17 cellular contexts compared by ENCODE assay signal in genomic region chr4:65521666-65522065, GRCh38.
DNase-seq lines count a peak whose midpoint lies in the region; FAIRE-seq and TF ChIP-seq lines count a peak whose summit lies in the region.
"Had no signal": no experiment of that assay in that cellular context is flagged by ENCODE, and none has a peak within 500 bp of the region (broad histone marks: within the 10 kb centered on the region; RNA-seq: fewer than 3 reads in every experiment).

No MANE protein-coding gene starts in this region.

- no peak overlapping the region for H3K9ac ChIP-seq in endothelial cell of umbilical vein (replicated peaks; ENCODE audit: extremely low read depth, insufficient read depth, low read length)

- peak overlapping the region; percentile 68 for H2AFZ ChIP-seq in endothelial cell of umbilical vein (ENCODE audit: low read depth, low read length)

- intact Hi-C loops in endothelial cell of umbilical vein (cut with micrococcal nuclease) = no loop called here
- intact Hi-C loops in left ventricle myocardium inferior (cut with micrococcal nuclease) = no loop called here

- DNase-seq in NCI-H2171 treated with DMSO at 0.1 percent for 48 hours (lab: John Stamatoyannopoulos, UW) = peak; percentile 2
- no peak for DNase-seq in NCI-H2171 (lab: John Stamatoyannopoulos, UW)
- peak; percentile 42 for DNase-seq in endothelial cell of umbilical vein (ENCODE audit: low read depth, low spot score)
- no peak for DNase-seq in osteocyte (ENCODE audit: extremely low spot score, unreplicated experiment)
- DNase-seq in left ventricle myocardium inferior = no peak
- no peak for DNase-seq in NCI-H1694 (lab: John Stamatoyannopoulos, UW)
- no peak for DNase-seq in HTR-8/SVneo (ENCODE audit: insufficient read length, low spot score)
- DNase-seq: ACHN; C1 segment of cervical spinal cord; CD4-positive, alpha-beta T cell; DMS79; EL; H7 had no signal

- H3K36me3 ChIP-seq in endothelial cell of umbilical vein (ENCODE audit: control insufficient read depth in 2 of 2, extremely low read depth in 1 of 2, insufficient read depth in 2 of 2, low read length in 2 of 2) (no peaks in the 10 kb centered on the region), left ventricle myocardium inferior (no peaks in the 10 kb centered on the region)

- dilution Hi-C loops in endothelial cell of umbilical vein (cut with MboI; ENCODE audit: extremely low pct_ligation_motif_present, low sequenced_read_pairs) = no loop called here

- H3K27ac ChIP-seq in endothelial cell of umbilical vein (ENCODE audit: insufficient read depth, low read depth, low read length) (no peak overlapping the region), left ventricle myocardium inferior (replicated peaks) (no peak overlapping the region)

- H3K4me3 Mint-ChIP-seq in osteocyte (ENCODE audit: unreplicated experiment) = no peak overlapping the region
- H3K4me3 Mint-ChIP-seq: B cell; CD4-positive, alpha-beta T cell; GM23338 had no signal

- H3K4me1 ChIP-seq in endothelial cell of umbilical vein (ENCODE audit: control insufficient read depth, extremely low read depth, insufficient read depth, low read length) (no peaks in the 10 kb centered on the region), left ventricle myocardium inferior (no peaks in the 10 kb centered on the region)

- H3K4me3 ChIP-seq in endothelial cell of umbilical vein (replicated peaks in 1 of 3; ENCODE audit: insufficient read depth in 1 of 3, low read depth in 1 of 3, low read length in 3 of 3) = no peak overlapping the region
- no peak overlapping the region for H3K4me3 ChIP-seq in left ventricle myocardium inferior
- H3K4me3 ChIP-seq: GM23338 had no signal

- H3K36me3 Mint-ChIP-seq in osteocyte (ENCODE audit: unreplicated experiment) = peaks cover 16% of the 10 kb centered on the region

- H3K79me2 ChIP-seq in endothelial cell of umbilical vein (ENCODE audit: control insufficient read depth, insufficient read depth, low read length) = no peaks in the 10 kb centered on the region

- H3K27ac Mint-ChIP-seq in osteocyte (ENCODE audit: unreplicated experiment) = peak overlapping the region; percentile 85
- H3K27ac Mint-ChIP-seq: B cell; CD4-positive, alpha-beta T cell; GM23338 had no signal

- H4K20me1 ChIP-seq in endothelial cell of umbilical vein (replicated peaks; ENCODE audit: control insufficient read depth, extremely low read depth, insufficient read depth, low read length) = no peaks in the 10 kb centered on the region

- no peak for FAIRE-seq in endothelial cell of umbilical vein (lab: Jason Lieb, UNC)
- FAIRE-seq in HTR-8/SVneo (lab: Jason Lieb, UNC) = no peak
- FAIRE-seq: G401.6, GM12892 had no signal

- TF ChIP-seq POLR2A in endothelial cell of umbilical vein (IDR thresholded peaks at IDR 0.05; ENCODE audit: low read depth, low read length) = no peak

- CTCF ChIA-PET in endothelial cell of umbilical vein (lab: Charles Lee) = interaction anchor here (0.9 to 1.2 kb wide), 3 partner anchors 17 to 42 kb away, joined by 3 read pairs; no protein-coding TSS in a partner anchor

- no peak for TF ChIP-seq CTCF in endothelial cell of umbilical vein (IDR thresholded peaks at IDR 0.05; ENCODE audit: extremely low read depth in 1 of 2, insufficient read depth in 1 of 2, low read depth in 1 of 2, low read length in 2 of 2)
- TF ChIP-seq CTCF in osteocyte (IDR thresholded peaks at IDR 0.05) = no peak
- TF ChIP-seq CTCF in left ventricle myocardium inferior (IDR thresholded peaks at IDR 0.05; ENCODE audit: borderline replicate concordance) = no peak

- peaks cover 1% of the 10 kb centered on the region for H3K9me3 Mint-ChIP-seq in osteocyte (ENCODE audit: unreplicated experiment)

- H3K27me3 ChIP-seq in endothelial cell of umbilical vein (ENCODE audit: control insufficient read depth in 2 of 2, insufficient read depth in 2 of 2, low read length in 2 of 2) (no peaks in the 10 kb centered on the region), left ventricle myocardium inferior (ENCODE audit: low read depth) (no peaks in the 10 kb centered on the region)

- BruUV-seq in endothelial cell of umbilical vein (replicated peaks; lab: Mats Ljungman, UMichigan) = no TSS peak

- H3K27me3 Mint-ChIP-seq in osteocyte (ENCODE audit: unreplicated experiment) = no peaks in the 10 kb centered on the region
- H3K27me3 Mint-ChIP-seq: B cell; CD4-positive, alpha-beta T cell had no signal

- H3K9me3 ChIP-seq in endothelial cell of umbilical vein (replicated peaks; ENCODE audit: control insufficient read depth, insufficient read depth, low read length) = no peaks in the 10 kb centered on the region
- H3K9me3 ChIP-seq in left ventricle myocardium inferior (replicated peaks) = peaks cover 24% of the 10 kb centered on the region

- H3K4me1 Mint-ChIP-seq in osteocyte (ENCODE audit: unreplicated experiment) = peaks cover 52% of the 10 kb centered on the region
- H3K4me1 Mint-ChIP-seq: B cell, GM23338 had no signal

- POLR2A ChIA-PET in endothelial cell of umbilical vein (lab: Charles Lee) = no interaction called here

- H3K9me1 ChIP-seq in endothelial cell of umbilical vein (replicated peaks; ENCODE audit: control insufficient read depth, extremely low read depth, insufficient read depth, low read length) = no peaks in the 10 kb centered on the region

- no peak overlapping the region for H3K4me2 ChIP-seq in endothelial cell of umbilical vein (ENCODE audit: insufficient read depth, low read length)
- H3K4me2 ChIP-seq: GM23338 had no signal

TF ChIP-seq in endothelial cell of umbilical vein, 7 proteins besides CTCF, POLR2A, EP300 and RAD21:
- TF ChIP-seq FOS (IDR thresholded peaks at IDR 0.05; ENCODE audit: borderline replicate concordance, insufficient read depth, low read length) (no peak), MAX (IDR thresholded peaks at IDR 0.05; ENCODE audit: insufficient read depth, insufficient read length) (no peak), EZH2 (IDR thresholded peaks at IDR 0.05; ENCODE audit: borderline replicate concordance, low read depth, low read length, severe bottlenecking) (no peak), JUN (IDR thresholded peaks at IDR 0.05; ENCODE audit: borderline replicate concordance, insufficient read depth, insufficient read length, low read depth) (no peak), MYC (IDR thresholded peaks at IDR 0.05; ENCODE audit: low read depth, low read length) (no peak), GATA2 (IDR thresholded peaks at IDR 0.05; ENCODE audit: insufficient read depth, insufficient read length, low read depth, low read length) (no peak), POLR2AphosphoS5 (IDR thresholded peaks at IDR 0.05; ENCODE audit: insufficient read depth, low read depth, low read length) (no peak)

Comparison
In these comparisons a context has a peak if more than half of its experiments do, and no peak if none do; other contexts are left out.
1. DNase-seq: peak in NCI-H2171 treated with DMSO at 0.1 percent for 48 hours (single experiment) and endothelial cell of umbilical vein (single experiment); none in NCI-H2171 (single experiment), osteocyte (single experiment), left ventricle myocardium inferior (single experiment), NCI-H1694 (single experiment) and HTR-8/SVneo (single experiment).